Comparison of ENCODE assay signal across 14 cellular contexts in the genomic region with DNA sequence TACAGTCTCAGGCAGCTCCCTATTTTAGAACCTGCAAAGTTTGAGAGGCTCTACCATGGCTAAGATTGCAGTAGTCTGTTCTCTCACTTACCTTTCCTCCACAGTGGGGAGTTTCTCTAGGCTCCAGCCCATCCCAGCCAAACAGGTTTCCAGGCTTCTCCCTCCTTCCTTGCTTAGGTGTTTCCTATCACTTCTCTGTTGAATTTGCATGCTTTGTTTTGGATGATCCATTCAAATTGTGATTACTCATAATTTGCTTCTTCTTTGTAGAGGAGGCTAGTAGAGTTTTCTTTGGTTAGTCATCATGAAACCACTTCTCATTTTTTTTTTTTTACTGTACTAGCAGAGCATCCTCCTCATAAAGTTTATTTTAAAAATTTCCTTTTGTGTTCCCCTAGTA.
DNase-seq lines count a peak whose midpoint lies in the region; ATAC-seq and TF ChIP-seq lines count a peak whose summit lies in the region.
"Had no signal": no experiment of that assay in that cellular context is flagged by ENCODE, and none has a peak within 500 bp of the region (broad histone marks: within the 10 kb centered on the region; RNA-seq: fewer than 3 reads in every experiment).

No MANE protein-coding gene starts in this region.

- no peaks in the 10 kb centered on the region for H3K79me2 ChIP-seq in trophoblast cell (ENCODE audit: control insufficient read depth, insufficient read depth, low read length, poor library complexity)

- no peak for ATAC-seq in GM21737 (IDR thresholded peaks at IDR 0.05; ENCODE audit: unreplicated experiment)
- ATAC-seq: body of pancreas; CD8-positive, alpha-beta T cell; Panc1; stimulated activated naive CD8-positive, alpha-beta T cell treated with anti-CD3 and anti-CD28 coated beads, Interleukin-15, amount 100 ng/mL, for 72 hours had no signal

- H3K4me3 ChIP-seq in trophoblast cell (ENCODE audit: low read depth, low read length) (no peak overlapping the region), suprapubic skin (no peak overlapping the region)
- H3K4me3 ChIP-seq: body of pancreas, prostate gland had no signal

- TF ChIP-seq POLR2A in suprapubic skin (IDR thresholded peaks at IDR 0.05) = no peak

- H3K79me1 ChIP-seq in trophoblast cell (ENCODE audit: low read length) = no peaks in the 10 kb centered on the region

- no peak overlapping the region for H3K23ac ChIP-seq in trophoblast cell (ENCODE audit: low read length)

- H3K18ac ChIP-seq in trophoblast cell (ENCODE audit: low read length) = no peak overlapping the region

- H3K27ac ChIP-seq in trophoblast cell (ENCODE audit: low read depth, low read length) = no peak overlapping the region
- H3K27ac ChIP-seq in suprapubic skin = no peak overlapping the region
- H3K27ac ChIP-seq: body of pancreas, prostate gland had no signal

- TF ChIP-seq EP300 in suprapubic skin (IDR thresholded peaks at IDR 0.05) = no peak

- H2AK5ac ChIP-seq in trophoblast cell (ENCODE audit: low read length) = no peak overlapping the region

- H3K9ac ChIP-seq in trophoblast cell (ENCODE audit: low read length) = no peak overlapping the region

- H4K8ac ChIP-seq in trophoblast cell (ENCODE audit: low read depth, low read length) = no peak overlapping the region

- DNase-seq in ELR (ENCODE audit: low read depth) (peak; percentile 86), NCI-H226 (peak; percentile 57), astrocyte of the hippocampus (ENCODE audit: low read depth, low spot score) (peak; percentile 22), myocyte (ENCODE audit: low read depth) (peak; percentile 1), trophoblast cell (no peak), suprapubic skin (ENCODE audit: low spot score in 2 of 2) (no peak), NCI-H2029 treated with DMSO at 0.1 percent for 48 hours (lab: John Stamatoyannopoulos, UW) (no peak)
- DNase-seq: body of pancreas; CD8-positive, alpha-beta T cell; NCI-H2081; stimulated activated naive CD8-positive, alpha-beta T cell treated with anti-CD3 and anti-CD28 coated beads, Interleukin-15, amount 100 ng/mL, for 72 hours had no signal

- H3K36me3 ChIP-seq in trophoblast cell (ENCODE audit: control insufficient read depth in 1 of 2, insufficient read depth in 2 of 2, low read length in 2 of 2) (no peaks in the 10 kb centered on the region), suprapubic skin (no peaks in the 10 kb centered on the region)
- H3K36me3 ChIP-seq: prostate gland had no signal

- no peak overlapping the region for H3K4me2 ChIP-seq in trophoblast cell (ENCODE audit: low read length)

- no peak overlapping the region for H3K14ac ChIP-seq in trophoblast cell (ENCODE audit: low read length)

- no peak for TF ChIP-seq CTCF in suprapubic skin (IDR thresholded peaks at IDR 0.05)

- H4K91ac ChIP-seq in trophoblast cell (ENCODE audit: low read depth, low read length) = no peak overlapping the region

- H3K4ac ChIP-seq in trophoblast cell (ENCODE audit: low read depth, low read length) = no peak overlapping the region

- no peaks in the 10 kb centered on the region for H3K9me3 ChIP-seq in trophoblast cell (ENCODE audit: insufficient read depth, low read depth, low read length)
- H3K9me3 ChIP-seq in suprapubic skin = no peaks in the 10 kb centered on the region
- H3K9me3 ChIP-seq: body of pancreas, prostate gland had no signal

- H2BK5ac ChIP-seq in trophoblast cell (ENCODE audit: low read depth, low read length, poor library complexity) = no peak overlapping the region

- no peaks in the 10 kb centered on the region for H3K27me3 ChIP-seq in trophoblast cell (ENCODE audit: insufficient read depth, low read length)
- H3K27me3 ChIP-seq in suprapubic skin = no peaks in the 10 kb centered on the region
- H3K27me3 ChIP-seq: body of pancreas had no signal

- H2BK120ac ChIP-seq in trophoblast cell (ENCODE audit: insufficient read depth, low read length, poor library complexity) = no peak overlapping the region

- no peak overlapping the region for H2AFZ ChIP-seq in trophoblast cell (ENCODE audit: insufficient read depth, low read length, poor library complexity)

- no peak overlapping the region for H4K12ac ChIP-seq in trophoblast cell (ENCODE audit: low read depth, low read length)

- no peak overlapping the region for H2BK12ac ChIP-seq in trophoblast cell (ENCODE audit: low read length)

- H3K4me1 ChIP-seq in trophoblast cell (ENCODE audit: control insufficient read depth in 1 of 2, insufficient read depth in 2 of 2, low read length in 2 of 2) = no peaks in the 10 kb centered on the region
- H3K4me1 ChIP-seq in suprapubic skin = no peaks in the 10 kb centered on the region
- H3K4me1 ChIP-seq: body of pancreas, prostate gland had no signal

Comparison
In these comparisons a context has a peak if more than half of its experiments do, and no peak if none do; other contexts are left out.
1. DNase-seq: peak in ELR (single experiment), NCI-H226 (single experiment), astrocyte of the hippocampus (single experiment) and myocyte (single experiment); none in trophoblast cell (0 of 2), suprapubic skin (0 of 2) and NCI-H2029 treated with DMSO at 0.1 percent for 48 hours (single experiment).